1 cellular context compared by ENCODE assay signal in genomic region chr10:24930427-24930826, GRCh38.
TF ChIP-seq lines count a peak whose summit lies in the region.

No MANE protein-coding gene starts in this region.

TF ChIP-seq in GM23338, 12 proteins besides CTCF, POLR2A, EP300 and RAD21 (continued from another document):
- TF ChIP-seq REST (IDR thresholded peaks at IDR 0.05; ENCODE audit: unreplicated experiment) (no peak), POLR2AphosphoS5 (IDR thresholded peaks at IDR 0.05; ENCODE audit: low read depth) (no peak), ETS1 (IDR thresholded peaks at IDR 0.05) (no peak), EZH2phosphoT487 (IDR thresholded peaks at IDR 0.05; ENCODE audit: unreplicated experiment) (no peak), ZNF331 (CRISPR knock-in tag; IDR thresholded peaks at IDR 0.05; ENCODE audit: low read depth) (no peak), JUNB (IDR thresholded peaks at IDR 0.05; ENCODE audit: unreplicated experiment) (no peak), NANOG (IDR thresholded peaks at IDR 0.05; ENCODE audit: borderline replicate concordance) (no peak)
